In the genomic region with DNA sequence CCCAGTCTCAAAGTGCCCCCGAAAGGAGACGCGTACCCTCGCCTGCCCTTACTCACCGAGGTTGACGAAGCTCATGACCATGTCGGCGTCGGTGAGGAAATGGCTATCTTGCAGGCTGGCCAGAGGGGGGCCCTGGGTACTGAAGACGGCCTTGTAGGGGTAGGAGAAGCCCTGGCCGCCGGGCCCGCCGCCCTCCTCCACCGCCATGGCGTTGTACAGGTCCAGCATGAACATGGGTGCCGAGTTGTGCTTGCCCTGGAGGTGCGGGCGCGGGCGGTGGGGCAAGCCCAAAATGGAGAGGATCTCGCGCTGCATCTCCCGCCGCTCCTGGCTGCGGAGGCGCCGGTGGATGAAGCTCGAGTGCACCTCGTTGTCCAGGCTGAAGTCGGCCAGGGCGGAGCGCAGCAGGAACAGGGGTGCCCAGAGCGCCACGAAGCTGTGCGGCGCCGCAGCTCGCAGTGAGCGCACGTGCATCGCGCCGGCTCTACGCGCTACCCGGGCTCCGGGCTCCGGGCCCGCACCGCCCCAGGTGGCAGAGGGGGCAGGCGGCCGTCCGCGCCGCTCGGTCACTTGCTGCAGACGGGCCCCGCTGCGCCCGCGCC, we compare ENCODE assay signal across 11 cellular contexts. TPM values are rescaled to one million over a fixed set of nuclear protein-coding genes. Genes with fewer than 3 reads are reported as not detected.
DNase-seq lines count a peak whose midpoint lies in the region; ATAC-seq, FAIRE-seq and TF ChIP-seq lines count a peak whose summit lies in the region.
"Had no signal": no experiment of that assay in that cellular context is flagged by ENCODE, and none has a peak within 500 bp of the region (broad histone marks: within the 10 kb centered on the region; RNA-seq: fewer than 3 reads in every experiment).

No MANE protein-coding gene starts in this region.

- no peaks in the 10 kb centered on the region for H3K36me3 ChIP-seq in H1 (ENCODE audit: control insufficient read depth in 2 of 4, insufficient read depth in 4 of 4, low read length in 3 of 4)
- H3K36me3 ChIP-seq in lung (ENCODE audit: control insufficient read depth in 2 of 2, insufficient read depth in 2 of 2, low read length in 2 of 2), result no peaks in the 10 kb centered on the region

- H3K36me3 Mint-ChIP-seq in type B pancreatic cell, result no peaks in the 10 kb centered on the region

- POLR2A ChIA-PET in H1 (lab: Charles Lee; ENCODE audit: partially characterized antibody), result interaction anchor here (1.2 to 1.4 kb wide), 4 partner anchors 17 to 175 kb away, joined by 3 to 5 read pairs (median 4); no protein-coding TSS in a partner anchor

- TF ChIP-seq CTCF in H1 (IDR thresholded peaks at IDR 0.05; ENCODE audit: control extremely low read depth in 1 of 3, insufficient read depth in 1 of 3, low read depth in 1 of 3, low read length in 3 of 3) (no peak), lung (IDR thresholded peaks at IDR 0.05; ENCODE audit: control extremely low read depth, extremely low read depth) (no peak), type B pancreatic cell (conservative IDR thresholded peaks at IDR 0.05) (no peak)

- no peak for TF ChIP-seq EP300 in H1 (IDR thresholded peaks at IDR 0.05; ENCODE audit: borderline replicate concordance in 1 of 2, low read depth in 2 of 2, low read length in 2 of 2)

- no peak overlapping the region for H2AK5ac ChIP-seq in H1 (ENCODE audit: low read depth, low read length)

- H2BK5ac ChIP-seq in H1 (ENCODE audit: low read depth, low read length), result peak overlapping the region; percentile 75; the same call in 1 of the 2 replicates

- peak overlapping the region; percentile 75; the same call in 1 of the 2 replicates for H4K8ac ChIP-seq in H1 (ENCODE audit: extremely low read depth, insufficient read depth, low read length)

- no peak overlapping the region for H3K56ac ChIP-seq in H1 (replicated peaks; ENCODE audit: insufficient read length, low read depth, low read length)

- no peak for TF ChIP-seq RAD21 in H1 (IDR thresholded peaks at IDR 0.05 in 1 of 2, conservative IDR thresholded peaks at IDR 0.05 in 1 of 2; ENCODE audit: low read depth in 2 of 2, low read length in 2 of 2)

- H3K4me1 ChIP-seq in H1 (replicated peaks in 1 of 4; ENCODE audit: control insufficient read depth in 3 of 4, insufficient read depth in 4 of 4, low read length in 3 of 4), result peaks cover 29 to 52% (median 39%) of the 10 kb centered on the region in 4 experiments
- H3K4me1 ChIP-seq in lung (ENCODE audit: control insufficient read depth in 2 of 2, insufficient read depth in 2 of 2, low read length in 2 of 2), result no peaks in the 10 kb centered on the region

- H3K9ac ChIP-seq in H1 (replicated peaks in 1 of 4; ENCODE audit: extremely low read depth in 1 of 4, low read depth in 3 of 4, low read length in 3 of 4), result peak overlapping the region in 3 of 4 experiments; percentile 34 to 53 (median 48); a peak in 3 of 7 replicates

- H2BK15ac ChIP-seq in H1 (ENCODE audit: low read length), result peak overlapping the region; percentile 61; the same call in 1 of the 2 replicates

- no peak overlapping the region for H4K5ac ChIP-seq in H1 (ENCODE audit: insufficient read length, low read depth, low read length)

- peak overlapping the region; percentile 70 for H3K27ac Mint-ChIP-seq in type B pancreatic cell
- H3K27ac Mint-ChIP-seq: naive thymus-derived CD4-positive, alpha-beta T cell had no signal

- ATAC-seq in lung (ENCODE audit: insufficient read depth, low FRiP score) (no peak), GM21786 (IDR thresholded peaks at IDR 0.05; ENCODE audit: unreplicated experiment) (no peak)
- ATAC-seq: naive thymus-derived CD4-positive, alpha-beta T cell had no signal

- WGBS in H1 (ENCODE audit: extremely low coverage in 1 of 2, insufficient coverage in 1 of 2, insufficient read length in 1 of 2, insufficient replicate concordance in 2 of 2, low coverage in 1 of 2, low lambda C conversion rate in 2 of 2, missing lambda C conversion rate in 1 of 2), 2 experiments, result 1% methylated on average over 36 of the region's 62 CpGs; no CpG with 5 or more reads in 1 of the 2 experiments
- WGBS in lung, 2 donors, result 2 to 5% methylated on average over 44 to 62 of the region's 62 CpGs

- H3K4me1 Mint-ChIP-seq in type B pancreatic cell (ENCODE audit: unreplicated experiment), result peaks cover 52% of the 10 kb centered on the region

- H2AFZ ChIP-seq in H1 (ENCODE audit: low read length), result 0 out of 2 replicates have a peak overlapping the region, but pooled peaks have one; percentile 40

- peak overlapping the region; percentile 65 to 78 (median 74) for H3K4me3 ChIP-seq in H1 (ENCODE audit: extremely low read depth in 1 of 4, insufficient read depth in 2 of 4, low read depth in 3 of 4, low read length in 4 of 4)
- peak overlapping the region; percentile 6 for H3K4me3 ChIP-seq in lung

- no peak for FAIRE-seq in H1 (lab: Jason Lieb, UNC)

- H3K4me3 Mint-ChIP-seq in type B pancreatic cell, result peak overlapping the region; percentile 89
- H3K4me3 Mint-ChIP-seq: naive thymus-derived CD4-positive, alpha-beta T cell had no signal

- CTCF ChIA-PET in H1 (lab: Charles Lee; ENCODE audit: partially characterized antibody), result interaction anchor here (0.7 to 2.4 kb wide), 8 partner anchors 14 to 81 kb away, joined by 3 to 11 read pairs (median 4); a partner anchor contains a TSS

- H4K20me1 ChIP-seq in H1 (replicated peaks in 1 of 2; ENCODE audit: control insufficient read depth in 1 of 2, insufficient read depth in 2 of 2, low read length in 2 of 2), result peaks cover 0 to 4% of the 10 kb centered on the region in 2 experiments

- H3K4ac ChIP-seq in H1 (replicated peaks; ENCODE audit: insufficient read length, low read depth, low read length), result no peak overlapping the region

- peak overlapping the region; percentile 44 for H4K91ac ChIP-seq in H1 (replicated peaks; ENCODE audit: insufficient read length, low read length)

- peaks cover 20% of the 10 kb centered on the region for H3K27me3 Mint-ChIP-seq in type B pancreatic cell

- H3K27ac ChIP-seq in H1 (ENCODE audit: low read depth, low read length) (no peak overlapping the region), lung (ENCODE audit: low read depth in 1 of 2, low read length in 1 of 2) (no peak overlapping the region)

- peak overlapping the region; percentile 71 to 98 for H3K4me2 ChIP-seq in H1 (ENCODE audit: insufficient read depth in 1 of 2, low read depth in 2 of 2, low read length in 2 of 2)

- no peak overlapping the region for H3K14ac ChIP-seq in H1 (ENCODE audit: insufficient read length)

- H3K9me3 ChIP-seq in H1 (ENCODE audit: insufficient read depth in 2 of 2, low read depth in 1 of 2, low read length in 1 of 2) (no peaks in the 10 kb centered on the region), lung (ENCODE audit: control insufficient read depth in 2 of 2, insufficient read depth in 1 of 2, low read length in 1 of 2) (peaks cover 0 to 4% of the 10 kb centered on the region in 2 donors)

- no peaks in the 10 kb centered on the region for H3K79me2 ChIP-seq in H1 (ENCODE audit: control insufficient read depth in 1 of 2, insufficient read depth in 2 of 2, low read length in 2 of 2)

- no peak overlapping the region for H3K23ac ChIP-seq in H1 (ENCODE audit: insufficient read length)

- DNase-seq in NCI-H748 (lab: John Stamatoyannopoulos, UW; ENCODE audit: unreplicated experiment) (peak; percentile 52), NCI-H748 treated with DMSO at 0.1 percent for 48 hours (lab: John Stamatoyannopoulos, UW) (no peak), H1 (ENCODE audit: low read depth in 1 of 2, low spot score in 2 of 2) (peak in 1 of 2 experiments; percentile 72), lung (ENCODE audit: low spot score) (no peak), type B pancreatic cell (ENCODE audit: extremely low spot score, unreplicated experiment) (no peak), SKM-1 treated with dmso at 0.1 percent for 144 hours (lab: John Stamatoyannopoulos, UW; ENCODE audit: unreplicated experiment) (no peak), SW 1271 (lab: John Stamatoyannopoulos, UW) (no peak)
- DNase-seq: Karpas-422; naive thymus-derived CD4-positive, alpha-beta T cell had no signal

- H3K27me3 ChIP-seq in H1 (replicated peaks in 1 of 4; ENCODE audit: control insufficient read depth in 3 of 4, extremely low read depth in 1 of 4, insufficient read depth in 3 of 4, low read length in 3 of 4) (peaks cover 34 to 90% (median 81%) of the 10 kb centered on the region in 4 experiments), lung (ENCODE audit: control insufficient read depth, insufficient read depth) (peaks cover 16% of the 10 kb centered on the region)

- no peaks in the 10 kb centered on the region for H3K79me1 ChIP-seq in H1 (ENCODE audit: low read depth, low read length)

- peaks cover 24% of the 10 kb centered on the region for H3K23me2 ChIP-seq in H1 (ENCODE audit: low read depth, low read length)

- TF ChIP-seq POLR2A in H1 (IDR thresholded peaks at IDR 0.05; ENCODE audit: control extremely low read depth in 1 of 2, low read depth in 2 of 2, low read length in 2 of 2), result 0 out of 3 replicates have a peak, but pooled peaks of 1 of the 2 experiments have one; percentile 47

- H2BK12ac ChIP-seq in H1 (ENCODE audit: low read depth, low read length), result peak overlapping the region; percentile 94; the same call in 1 of the 2 replicates

- no peaks in the 10 kb centered on the region for H3K9me3 Mint-ChIP-seq in type B pancreatic cell

- H2BK120ac ChIP-seq in H1 (replicated peaks; ENCODE audit: low read depth, low read length), result peak overlapping the region; percentile 16

- H3K18ac ChIP-seq in H1 (ENCODE audit: extremely low read depth, low read length), result peak overlapping the region; percentile 90

- no peak overlapping the region; the same call in 1 of the 2 replicates for H2BK20ac ChIP-seq in H1 (ENCODE audit: low read length)

TF ChIP-seq in H1, 55 proteins besides CTCF, POLR2A, EP300 and RAD21 (continues in another document):
- peak; percentile 77 for TF ChIP-seq SUZ12 (IDR thresholded peaks at IDR 0.05; ENCODE audit: low read length)
- peak; percentile 72 for TF ChIP-seq EZH2 (IDR thresholded peaks at IDR 0.05; ENCODE audit: low read depth, low read length, severe bottlenecking)
- 0 out of 2 replicates have a peak, but pooled peaks have one; percentile 4 for TF ChIP-seq RBBP5 (IDR thresholded peaks at IDR 0.05; ENCODE audit: borderline replicate concordance, low read depth, low read length)
- 0 out of 2 replicates have a peak, but pooled peaks have one; percentile 13 for TF ChIP-seq TAF1 (IDR thresholded peaks at IDR 0.05; ENCODE audit: low read depth, low read length)

RNA-seq across cellular contexts. Expression of a gene that starts 0.7 kb away (rescaled TPM):
- total RNA-seq in H1 (2021; fragmentation: NEBNext Ultra II Directional; extraction: Animal tissue kit (Norgen Biotek cat#: 25700)), result 7.2 and 9.2 TPM in 2 replicates
- 14.7 and 29.5 TPM in 2 replicates for polyA plus RNA-seq in H1 (2011; rRNA removed)
- polyA plus RNA-seq in H1 (2011; cell fraction: cytosol; rRNA removed), result 19.0 TPM
- 26.5 TPM for polyA plus RNA-seq in H1 (2011; cell fraction: nucleus; rRNA removed)
- 4.3 to 11.0 TPM (median 8.6 TPM) in 4 replicates for polyA plus RNA-seq in H1 (2012, experiment 1 of 2)
- polyA plus RNA-seq in H1 (2012, experiment 2 of 2), result 4.3 TPM
- 8.0 TPM for polyA plus RNA-seq in H1 (2013, experiment 1 of 2)
- polyA plus RNA-seq in H1 (2013, experiment 2 of 2), result 9.6 TPM
- 6.7 and 12.4 TPM in 2 replicates for polyA minus RNA-seq in H1 (2011; rRNA and poly(A)+ RNA removed)
- 14.2 TPM for polyA minus RNA-seq in H1 (2011; cell fraction: cytosol; rRNA and poly(A)+ RNA removed)
- polyA minus RNA-seq in H1 (2011; cell fraction: nucleus; rRNA and poly(A)+ RNA removed), result 13.2 TPM
- total RNA-seq in lung, result 10 to 100 TPM in 1 of 2 donors, 1 to 10 TPM in 1; 1.7 to 10.3 TPM
- 1 to 10 TPM in 1 of 2 donors, under 1 TPM in 1; 0.67 to 1.1 TPM for polyA plus RNA-seq in lung
- 115 and 287 TPM in 2 replicates for total RNA-seq in type B pancreatic cell (ENCODE audit: low replicate concordance)
- total RNA-seq: naive thymus-derived CD4-positive, alpha-beta T cell had no signal
- polyA plus RNA-seq: AG04450; naive thymus-derived CD4-positive, alpha-beta T cell had no signal

Comparison
In these comparisons a context has a peak if more than half of its experiments do, and no peak if none do; other contexts are left out.
1. RNA of a gene that starts 0.7 kb away (total RNA-seq): 115 to 287 TPM in type B pancreatic cell; 1.7 to 10.3 TPM in lung and 7.2 to 9.2 TPM in H1; every median in the first group is over 10 times any median in the second.